8 cellular contexts compared by ENCODE assay signal in the genomic region with DNA sequence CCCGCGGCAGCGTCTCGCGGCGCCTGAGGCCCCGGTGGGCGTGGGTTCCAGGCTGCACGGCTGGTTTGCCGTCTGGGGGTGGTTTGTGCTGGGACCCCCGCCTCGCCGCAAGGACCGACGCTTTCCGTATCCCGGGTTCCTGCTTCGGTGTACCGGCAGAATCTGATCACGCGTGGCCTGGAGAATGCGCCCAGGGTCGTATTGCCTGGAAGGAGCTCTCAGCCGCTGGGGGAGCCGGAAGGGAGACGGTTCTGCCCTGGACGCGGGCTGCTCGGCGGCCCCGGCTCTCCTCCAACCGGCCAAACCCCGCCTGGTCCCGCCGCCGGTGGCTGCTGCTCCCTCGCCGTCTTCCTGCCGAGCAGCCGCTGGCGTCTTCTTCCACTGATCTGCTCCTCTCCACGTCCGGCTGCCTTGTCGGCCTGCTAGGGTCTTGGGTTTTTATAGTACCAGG. TPM values are rescaled to one million over a fixed set of nuclear protein-coding genes. Genes with fewer than 3 reads are reported as not detected.
DNase-seq lines count a peak whose midpoint lies in the region; ATAC-seq, FAIRE-seq and TF ChIP-seq lines count a peak whose summit lies in the region.

No MANE protein-coding gene starts in this region.

- TF ChIP-seq CTCF in astrocyte (IDR thresholded peaks at IDR 0.05; ENCODE audit: insufficient read depth, low read depth, low read length), result no peak
- no peak for TF ChIP-seq CTCF in keratinocyte (optimal IDR thresholded peaks at IDR 0.05 in 1 of 3, IDR thresholded peaks at IDR 0.05 in 1 of 3, conservative IDR thresholded peaks at IDR 0.05 in 1 of 3; ENCODE audit: extremely low read depth in 1 of 3, insufficient read depth in 2 of 3, low read length in 3 of 3)
- TF ChIP-seq CTCF in thoracic aorta (IDR thresholded peaks at IDR 0.05), result no peak

- H3K4me3 ChIP-seq in astrocyte (ENCODE audit: insufficient read depth, low read depth, low read length) (peak overlapping the region; percentile 51), keratinocyte (ENCODE audit: control insufficient read depth in 2 of 3, extremely low read depth in 1 of 3, insufficient read depth in 2 of 3, low read depth in 1 of 3, low read length in 3 of 3) (peak overlapping the region in 2 of 3 experiments; percentile 29 to 51), thoracic aorta (peak overlapping the region; percentile 56)

- ATAC-seq in thoracic aorta (ENCODE audit: insufficient number of reproducible peaks, low FRiP score, low read depth) (no peak), GM18519 (IDR thresholded peaks at IDR 0.05; ENCODE audit: low FRiP score, unreplicated experiment) (no peak), GM21526 (IDR thresholded peaks at IDR 0.05; ENCODE audit: low FRiP score, unreplicated experiment) (no peak)

- H3K9me1 ChIP-seq in keratinocyte (ENCODE audit: control insufficient read depth, extremely low read depth, insufficient read depth, low read length), result no peaks in the 10 kb centered on the region

- no peaks in the 10 kb centered on the region for H3K27me3 ChIP-seq in astrocyte (ENCODE audit: insufficient read depth, low read length)
- H3K27me3 ChIP-seq in keratinocyte (ENCODE audit: control insufficient read depth, extremely low read depth, insufficient read depth, low read length), result peaks cover 14% of the 10 kb centered on the region
- H3K27me3 ChIP-seq in thoracic aorta (replicated peaks; ENCODE audit: insufficient read depth), result no peaks in the 10 kb centered on the region

- no peaks in the 10 kb centered on the region for H4K20me1 ChIP-seq in astrocyte (ENCODE audit: insufficient read depth, low read length)
- H4K20me1 ChIP-seq in keratinocyte (ENCODE audit: control insufficient read depth, extremely low read depth, insufficient read depth, low read length), result no peaks in the 10 kb centered on the region

- dilution Hi-C loops in keratinocyte (cut with MboI; ENCODE audit: extremely low pct_ligation_motif_present, low sequenced_read_pairs), result no loop called here

- H3K9me3 ChIP-seq in astrocyte (ENCODE audit: insufficient read depth, low read depth, low read length) (peaks cover 4% of the 10 kb centered on the region), keratinocyte (ENCODE audit: control insufficient read depth, low read depth, low read length) (no peaks in the 10 kb centered on the region), thoracic aorta (no peaks in the 10 kb centered on the region)

- peaks cover 2% of the 10 kb centered on the region for H3K36me3 Mint-ChIP-seq in T-helper 1 cell treated with Interleukin-12 subunit alpha and Interleukin-12 subunit beta and Interleukin-4 antibody, amounts not matched to agents 30 μg/mL and 1 μg/mL, for 36 hours (ENCODE audit: low read depth)
- H3K36me3 Mint-ChIP-seq in astrocyte (ENCODE audit: low read depth, unreplicated experiment), result peaks cover 16% of the 10 kb centered on the region

- H3K27ac ChIP-seq in astrocyte (ENCODE audit: low read depth, low read length), result no peak overlapping the region
- H3K27ac ChIP-seq in keratinocyte (ENCODE audit: control insufficient read depth, insufficient read depth, low read length), result no peak overlapping the region
- H3K27ac ChIP-seq in thoracic aorta, result no peak overlapping the region

- H3K9ac ChIP-seq in astrocyte (ENCODE audit: low read length) (peak overlapping the region; percentile 66), keratinocyte (ENCODE audit: control insufficient read depth, extremely low read depth, insufficient read depth, low read length) (peak overlapping the region; percentile 37)

- no peaks in the 10 kb centered on the region for H3K9me3 Mint-ChIP-seq in T-helper 1 cell treated with Interleukin-12 subunit alpha and Interleukin-12 subunit beta and Interleukin-4 antibody, amounts not matched to agents 30 μg/mL and 1 μg/mL, for 36 hours
- H3K9me3 Mint-ChIP-seq in astrocyte (ENCODE audit: unreplicated experiment), result peaks cover 12% of the 10 kb centered on the region

- H3K27me3 Mint-ChIP-seq in T-helper 1 cell treated with Interleukin-12 subunit alpha and Interleukin-12 subunit beta and Interleukin-4 antibody, amounts not matched to agents 30 μg/mL and 1 μg/mL, for 36 hours (ENCODE audit: low read depth), result peaks cover 42% of the 10 kb centered on the region
- H3K27me3 Mint-ChIP-seq in astrocyte (ENCODE audit: low read depth, unreplicated experiment), result peaks cover 7% of the 10 kb centered on the region

- H3K4me1 ChIP-seq in astrocyte (ENCODE audit: insufficient read depth, low read length) (peaks cover 11% of the 10 kb centered on the region), keratinocyte (ENCODE audit: control insufficient read depth, extremely low read depth, insufficient read depth, low read length) (peaks cover 4% of the 10 kb centered on the region), thoracic aorta (ENCODE audit: control insufficient read depth in 1 of 2, low read depth in 2 of 2) (peaks cover 4 to 13% of the 10 kb centered on the region in 2 donors)

- peak overlapping the region; percentile 77 for H3K4me3 Mint-ChIP-seq in T-helper 1 cell treated with Interleukin-12 subunit alpha and Interleukin-12 subunit beta and Interleukin-4 antibody, amounts not matched to agents 30 μg/mL and 1 μg/mL, for 36 hours
- H3K4me3 Mint-ChIP-seq in astrocyte (ENCODE audit: unreplicated experiment), result no peak overlapping the region

- H3K4me1 Mint-ChIP-seq in T-helper 1 cell treated with Interleukin-12 subunit alpha and Interleukin-12 subunit beta and Interleukin-4 antibody, amounts not matched to agents 30 μg/mL and 1 μg/mL, for 36 hours (ENCODE audit: low read depth), result peaks cover 16% of the 10 kb centered on the region
- peaks cover 7% of the 10 kb centered on the region for H3K4me1 Mint-ChIP-seq in astrocyte (ENCODE audit: low read depth, unreplicated experiment)

- FAIRE-seq in astrocyte (lab: Jason Lieb, UNC), result no peak
- no peak for FAIRE-seq in keratinocyte (lab: Jason Lieb, UNC)

- no peaks in the 10 kb centered on the region for H3K36me3 ChIP-seq in astrocyte (ENCODE audit: insufficient read depth, low read length)
- no peaks in the 10 kb centered on the region for H3K36me3 ChIP-seq in keratinocyte (ENCODE audit: control insufficient read depth in 2 of 2, extremely low read depth in 1 of 2, insufficient read depth in 2 of 2, low read length in 2 of 2)
- H3K36me3 ChIP-seq in thoracic aorta, result no peaks in the 10 kb centered on the region

- H2AFZ ChIP-seq in astrocyte (ENCODE audit: low read depth, low read length) (peak overlapping the region; percentile 77), keratinocyte (ENCODE audit: control insufficient read depth, low read length) (peak overlapping the region; percentile 39)

- H3K79me2 ChIP-seq in astrocyte (ENCODE audit: insufficient read depth, low read length) (no peaks in the 10 kb centered on the region), keratinocyte (ENCODE audit: control insufficient read depth, insufficient read depth, low read length) (no peaks in the 10 kb centered on the region)

- DNase-seq in T-helper 1 cell (no peak), astrocyte (ENCODE audit: low read depth) (no peak), keratinocyte (ENCODE audit: low read depth, low spot score) (no peak), thoracic aorta (ENCODE audit: low spot score) (no peak), NCI-H82 (lab: John Stamatoyannopoulos, UW) (no peak)

- no peak overlapping the region for H3K27ac Mint-ChIP-seq in T-helper 1 cell treated with Interleukin-12 subunit alpha and Interleukin-12 subunit beta and Interleukin-4 antibody, amounts not matched to agents 30 μg/mL and 1 μg/mL, for 36 hours
- H3K27ac Mint-ChIP-seq in astrocyte (ENCODE audit: unreplicated experiment), result no peak overlapping the region

- H3K4me2 ChIP-seq in astrocyte (ENCODE audit: low read length) (peak overlapping the region; percentile 85), keratinocyte (ENCODE audit: control insufficient read depth, extremely low read depth, insufficient read depth, low read depth, low read length) (peak overlapping the region; percentile 66)

RNA-seq across cellular contexts. Expression of gene ZNF778, which starts 39.8 kb away (rescaled TPM):
- 12.2 and 15.5 TPM in 2 replicates for total RNA-seq in astrocyte
- 5.4 to 6.2 TPM (median 5.9 TPM) in 3 replicates for polyA plus RNA-seq in keratinocyte
- 6.5 TPM for polyA plus RNA-seq in keratinocyte (2011; ENCODE audit: low read depth)
- polyA plus RNA-seq in keratinocyte (2011; cell fraction: cytosol; rRNA removed), result 2.5 and 4.1 TPM in 2 replicates
- 15.1 and 17.0 TPM in 2 replicates for polyA plus RNA-seq in keratinocyte (2011; cell fraction: nucleus; rRNA removed)
- 3.3 and 3.7 TPM in 2 replicates for polyA plus RNA-seq in keratinocyte (2012; ENCODE audit: low replicate concordance)
- 4.7 to 13.3 TPM (median 7.3 TPM) in 3 replicates for polyA minus RNA-seq in keratinocyte
- 12.9 TPM for polyA minus RNA-seq in keratinocyte (2011; cell fraction: cytosol; rRNA and poly(A)+ RNA removed)
- 9.6 and 16.0 TPM in 2 replicates for polyA minus RNA-seq in keratinocyte (2011; cell fraction: nucleus; rRNA and poly(A)+ RNA removed)
- 10 to 100 TPM; 17.1 to 27.2 TPM for total RNA-seq in thoracic aorta

RNA-seq across cellular contexts. Expression of gene SLC22A31, which starts 57.0 kb away (rescaled TPM):
- total RNA-seq in astrocyte (0.58 and 1.3 TPM in 2 replicates), thoracic aorta (under 1 TPM in 1 of 2 donors, not detected in 1; 0.81 TPM)
- polyA plus RNA-seq in keratinocyte, result 0.05 TPM in 1 of 3 replicates, not detected in the others
- not detected for polyA plus RNA-seq in keratinocyte (2011; ENCODE audit: low read depth)
- polyA plus RNA-seq in keratinocyte (2011; cell fraction: cytosol; rRNA removed), result not detected in 2 replicates
- polyA plus RNA-seq in keratinocyte (2011; cell fraction: nucleus; rRNA removed), result 0.09 and 0.35 TPM in 2 replicates
- polyA plus RNA-seq in keratinocyte (2012; ENCODE audit: low replicate concordance), result 0.54 TPM in 1 of 2 replicates, not detected in the other
- polyA minus RNA-seq in keratinocyte, result not detected in 3 replicates
- polyA minus RNA-seq in keratinocyte (2011; cell fraction: cytosol; rRNA and poly(A)+ RNA removed), result not detected
- not detected in 2 replicates for polyA minus RNA-seq in keratinocyte (2011; cell fraction: nucleus; rRNA and poly(A)+ RNA removed)
